Comparison of ENCODE assay signal across 8 cellular contexts in genomic region chrY:12661607-12661973, GRCh38. TPM values are rescaled to one million over a fixed set of nuclear protein-coding genes. Genes with fewer than 3 reads are reported as not detected.
A peak's percentile ranks its signal among the peaks of the same experiment; 100 is the strongest.
DNase-seq lines count a peak whose midpoint lies in the region; ATAC-seq and TF ChIP-seq lines count a peak whose summit lies in the region.
"Had no signal": no experiment of that assay in that cellular context is flagged by ENCODE, and none has a peak within 500 bp of the region (broad histone marks: within the 10 kb centered on the region; RNA-seq: fewer than 3 reads in every experiment).

No MANE protein-coding gene starts in this region.

- ATAC-seq in GM19452 (IDR thresholded peaks at IDR 0.05; ENCODE audit: unreplicated experiment), result peak; percentile 16
- peak; percentile 12 for ATAC-seq in HG03457 (IDR thresholded peaks at IDR 0.05; ENCODE audit: unreplicated experiment)
- ATAC-seq: K562 had no signal

- intact Hi-C loops in prostate gland (cut with DNase I), result loop anchor here (10.0 kb wide), 1 partner anchor 243 kb away; the partner anchor contains the start of gene DDX3Y

- peak overlapping the region; percentile 84 for H3K9ac ChIP-seq in endocrine pancreas (ENCODE audit: control insufficient read depth, insufficient read depth, low read length)

- H3K27ac ChIP-seq in prostate gland, result peak overlapping the region; percentile 84 to 87

- DNase-seq in prostate gland (ENCODE audit: low spot score) (peak; percentile 8), NCI-H2227 (lab: John Stamatoyannopoulos, UW; ENCODE audit: unreplicated experiment) (no peak), OCI-M1 (lab: John Stamatoyannopoulos, UW) (no peak), NK-92 (lab: John Stamatoyannopoulos, UW; ENCODE audit: unreplicated experiment) (no peak)

- H3K36me3 ChIP-seq in endocrine pancreas (ENCODE audit: control insufficient read depth, insufficient read depth, low read length) (no peaks in the 10 kb centered on the region), prostate gland (no peaks in the 10 kb centered on the region)

- H3K9me3 ChIP-seq in endocrine pancreas (ENCODE audit: control insufficient read depth, low read length), result no peaks in the 10 kb centered on the region
- H3K9me3 ChIP-seq in prostate gland, result no peaks in the 10 kb centered on the region

- no peak for TF ChIP-seq POLR2A in prostate gland (IDR thresholded peaks at IDR 0.05)

- H3K4me1 ChIP-seq in endocrine pancreas (ENCODE audit: control insufficient read depth, insufficient read depth, low read length), result no peaks in the 10 kb centered on the region
- H3K4me1 ChIP-seq in prostate gland (replicated peaks), result no peaks in the 10 kb centered on the region

- no peak for TF ChIP-seq CTCF in prostate gland (IDR thresholded peaks at IDR 0.05)

- under 1% methylated on average over 9 of the region's 9 CpGs for WGBS in prostate gland

- peak overlapping the region; percentile 90 for H3K4me3 ChIP-seq in endocrine pancreas (ENCODE audit: control insufficient read depth, insufficient read depth, low read length)
- peak overlapping the region; percentile 45 to 46 for H3K4me3 ChIP-seq in prostate gland
- H3K4me3 ChIP-seq: K562 had no signal

- H3K27me3 ChIP-seq in endocrine pancreas (ENCODE audit: control insufficient read depth, insufficient read depth, low read length) (no peaks in the 10 kb centered on the region), prostate gland (replicated peaks; ENCODE audit: insufficient read depth) (no peaks in the 10 kb centered on the region)

RNA-seq across cellular contexts. Expression of gene USP9Y, which starts 39.4 kb away (rescaled TPM):
- 10 to 100 TPM; 28.2 to 33.9 TPM for total RNA-seq in prostate gland
